Comparison of ENCODE assay signal across 1 cellular context in the genomic region with DNA sequence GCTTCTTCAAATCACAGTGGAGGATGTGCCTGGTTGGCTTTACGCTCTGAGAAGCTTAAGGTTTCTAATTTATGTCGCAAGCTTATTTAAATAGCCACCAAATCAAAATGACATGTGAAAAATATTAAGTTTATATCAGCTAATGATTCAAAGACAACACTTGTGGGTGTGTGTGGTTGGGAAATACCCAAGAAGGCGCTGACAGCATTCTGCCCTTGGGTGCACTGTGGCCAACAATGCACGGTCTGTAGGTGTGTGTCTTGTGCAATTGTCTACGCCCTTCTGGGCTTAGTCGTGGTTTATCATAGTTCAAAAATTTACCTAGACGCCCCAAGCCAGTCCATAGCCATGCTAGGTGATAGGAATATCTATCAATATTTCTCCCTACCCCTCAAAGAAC.
TF ChIP-seq lines count a peak whose summit lies in the region.

No MANE protein-coding gene starts in this region.

TF ChIP-seq in GM12878, 131 proteins besides CTCF, POLR2A, EP300 and RAD21 (continued from another document):
- TF ChIP-seq, protein P1, sequence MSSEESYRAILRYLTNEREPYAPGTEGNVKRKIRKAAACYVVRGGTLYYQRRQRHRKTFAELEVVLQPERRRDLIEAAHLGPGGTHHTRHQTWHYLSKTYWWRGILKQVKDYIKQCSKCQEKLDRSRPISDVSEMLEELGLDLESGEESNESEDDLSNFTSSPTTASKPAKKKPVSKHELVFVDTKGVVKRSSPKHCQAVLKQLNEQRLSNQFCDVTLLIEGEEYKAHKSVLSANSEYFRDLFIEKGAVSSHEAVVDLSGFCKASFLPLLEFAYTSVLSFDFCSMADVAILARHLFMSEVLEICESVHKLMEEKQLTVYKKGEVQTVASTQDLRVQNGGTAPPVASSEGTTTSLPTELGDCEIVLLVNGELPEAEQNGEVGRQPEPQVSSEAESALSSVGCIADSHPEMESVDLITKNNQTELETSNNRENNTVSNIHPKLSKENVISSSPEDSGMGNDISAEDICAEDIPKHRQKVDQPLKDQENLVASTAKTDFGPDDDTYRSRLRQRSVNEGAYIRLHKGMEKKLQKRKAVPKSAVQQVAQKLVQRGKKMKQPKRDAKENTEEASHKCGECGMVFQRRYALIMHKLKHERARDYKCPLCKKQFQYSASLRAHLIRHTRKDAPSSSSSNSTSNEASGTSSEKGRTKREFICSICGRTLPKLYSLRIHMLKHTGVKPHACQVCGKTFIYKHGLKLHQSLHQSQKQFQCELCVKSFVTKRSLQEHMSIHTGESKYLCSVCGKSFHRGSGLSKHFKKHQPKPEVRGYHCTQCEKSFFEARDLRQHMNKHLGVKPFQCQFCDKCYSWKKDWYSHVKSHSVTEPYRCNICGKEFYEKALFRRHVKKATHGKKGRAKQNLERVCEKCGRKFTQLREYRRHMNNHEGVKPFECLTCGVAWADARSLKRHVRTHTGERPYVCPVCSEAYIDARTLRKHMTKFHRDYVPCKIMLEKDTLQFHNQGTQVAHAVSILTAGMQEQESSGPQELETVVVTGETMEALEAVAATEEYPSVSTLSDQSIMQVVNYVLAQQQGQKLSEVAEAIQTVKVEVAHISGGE (CRISPR knock-in tag; IDR thresholded peaks at IDR 0.05), result no peak
- no peak for TF ChIP-seq EED (IDR thresholded peaks at IDR 0.05; ENCODE audit: low read depth)
TF ChIP-seq in GM12878: peak in this region for 20.
